ENCODE assay signal across 8 cellular contexts in the genomic region with DNA sequence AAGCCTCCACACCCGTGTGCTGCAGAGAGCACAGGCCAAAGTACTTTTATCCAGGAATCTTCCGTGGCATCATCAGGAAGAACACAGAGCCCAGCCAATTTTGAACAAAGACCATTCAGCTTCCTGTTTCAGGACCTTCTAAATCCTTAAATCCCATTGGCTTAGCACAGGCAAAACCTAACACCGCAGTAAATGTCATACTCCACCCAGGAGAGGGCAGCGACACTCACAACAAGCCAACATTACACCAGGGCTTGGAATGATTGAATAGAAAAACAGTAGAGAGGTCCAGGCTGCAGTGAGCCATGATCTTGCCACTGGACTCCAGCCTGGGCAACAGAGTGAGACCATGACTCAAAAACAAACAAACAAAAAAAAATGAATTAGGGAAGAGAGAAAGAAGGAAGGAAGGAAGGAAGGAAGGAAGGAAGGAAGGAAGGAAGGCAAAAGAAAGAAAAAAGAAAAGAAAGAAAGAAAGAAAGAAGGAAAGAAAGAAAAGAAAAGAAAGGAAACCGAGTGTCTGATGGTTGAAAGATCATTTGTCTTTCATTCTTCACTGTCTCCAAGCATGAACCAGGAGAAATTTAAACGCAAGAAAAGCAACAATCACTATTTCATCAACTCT.
DNase-seq lines count a peak whose midpoint lies in the region; ATAC-seq and TF ChIP-seq lines count a peak whose summit lies in the region.

No MANE protein-coding gene starts in this region.

- no peak overlapping the region for H3K4me3 ChIP-seq in neural progenitor cell
- H3K4me3 ChIP-seq in CD8-positive, alpha-beta T cell (ENCODE audit: low read depth, low read length): no peak overlapping the region

- no peak for ATAC-seq in CD8-positive, alpha-beta T cell
- ATAC-seq in T-helper 17 cell: no peak

- TF ChIP-seq CTCF in neural progenitor cell (IDR thresholded peaks at IDR 0.05): peak; percentile 40
- TF ChIP-seq CTCF in CD8-positive, alpha-beta T cell (IDR thresholded peaks at IDR 0.05): no peak

- no peak overlapping the region for H3K4me2 ChIP-seq in neural progenitor cell

- no peaks in the 10 kb centered on the region for H4K20me1 ChIP-seq in neural progenitor cell (ENCODE audit: low read depth)

- peaks cover 5% of the 10 kb centered on the region for H3K27me3 Mint-ChIP-seq in neural progenitor cell (ENCODE audit: insufficient read depth, low read depth)
- H3K27me3 Mint-ChIP-seq in CD8-positive, alpha-beta T cell (ENCODE audit: low read depth): no peaks in the 10 kb centered on the region
- peaks cover 37% of the 10 kb centered on the region for H3K27me3 Mint-ChIP-seq in T-helper 17 cell

- H3K4me3 Mint-ChIP-seq in neural progenitor cell (no peak overlapping the region), T-helper 17 cell (no peak overlapping the region)
- H3K4me3 Mint-ChIP-seq in CD8-positive, alpha-beta T cell: no peak overlapping the region

- POLR2A ChIA-PET in CD8-positive, alpha-beta T cell (lab: Charles Lee): no interaction called here

- H3K4me1 ChIP-seq in neural progenitor cell: peaks cover 10% of the 10 kb centered on the region
- H3K4me1 ChIP-seq in CD8-positive, alpha-beta T cell (ENCODE audit: insufficient read depth, low read length): no peaks in the 10 kb centered on the region

- H3K79me2 ChIP-seq in neural progenitor cell (ENCODE audit: low read depth): no peaks in the 10 kb centered on the region

- H3K36me3 Mint-ChIP-seq in neural progenitor cell (no peaks in the 10 kb centered on the region), T-helper 17 cell (ENCODE audit: low read depth) (no peaks in the 10 kb centered on the region)
- H3K36me3 Mint-ChIP-seq in CD8-positive, alpha-beta T cell: no peaks in the 10 kb centered on the region

- intact Hi-C loops in CD8-positive, alpha-beta T cell (cut with DNase I, micrococcal nuclease): no loop called here

- H3K27ac Mint-ChIP-seq in neural progenitor cell (no peak overlapping the region), T-helper 17 cell (no peak overlapping the region)
- no peak overlapping the region for H3K27ac Mint-ChIP-seq in CD8-positive, alpha-beta T cell

- H3K9ac ChIP-seq in neural progenitor cell: no peak overlapping the region

- peaks cover 26% of the 10 kb centered on the region for H3K27me3 ChIP-seq in neural progenitor cell
- H3K27me3 ChIP-seq in CD8-positive, alpha-beta T cell (ENCODE audit: insufficient read depth, low read length): no peaks in the 10 kb centered on the region

- DNase-seq in DMS 273 (lab: John Stamatoyannopoulos, UW; ENCODE audit: unreplicated experiment): peak; percentile 64
- DNase-seq in DMS 273 treated with DMSO at 0.1 percent for 48 hours (lab: John Stamatoyannopoulos, UW): no peak
- DNase-seq in HuH-7 (ENCODE audit: low spot score): peak; percentile 89
- DNase-seq in amniotic epithelial cell (ENCODE audit: low read depth): peak; percentile 3
- DNase-seq in neural progenitor cell (ENCODE audit: low spot score): peak; percentile 56
- no peak for DNase-seq in CD8-positive, alpha-beta T cell
- no peak for DNase-seq in NCI-H2081 treated with DMSO at 0.1 percent for 48 hours (lab: John Stamatoyannopoulos, UW)
- no peak for DNase-seq in T-helper 17 cell

- H3K4me1 Mint-ChIP-seq in neural progenitor cell: peaks cover 18% of the 10 kb centered on the region
- peaks cover 4% of the 10 kb centered on the region for H3K4me1 Mint-ChIP-seq in CD8-positive, alpha-beta T cell (ENCODE audit: low read depth)
- peaks cover 3% of the 10 kb centered on the region for H3K4me1 Mint-ChIP-seq in T-helper 17 cell

- H3K27ac ChIP-seq in neural progenitor cell: no peak overlapping the region
- no peak overlapping the region for H3K27ac ChIP-seq in CD8-positive, alpha-beta T cell (ENCODE audit: low read depth, low read length)

- peak overlapping the region; percentile 78 for H2AFZ ChIP-seq in neural progenitor cell (replicated peaks)

- no peaks in the 10 kb centered on the region for H3K36me3 ChIP-seq in neural progenitor cell
- H3K36me3 ChIP-seq in CD8-positive, alpha-beta T cell (ENCODE audit: insufficient read depth, low read length): no peaks in the 10 kb centered on the region

- H3F3A ChIP-seq in neural progenitor cell (ENCODE audit: low read depth): peaks cover 16% of the 10 kb centered on the region

- CTCF ChIA-PET in CD8-positive, alpha-beta T cell (lab: Charles Lee): no interaction called here

- no peaks in the 10 kb centered on the region for H3K9me3 Mint-ChIP-seq in neural progenitor cell
- H3K9me3 Mint-ChIP-seq in CD8-positive, alpha-beta T cell: no peaks in the 10 kb centered on the region

- H3K9me3 ChIP-seq in neural progenitor cell (ENCODE audit: low read depth): no peaks in the 10 kb centered on the region
- H3K9me3 ChIP-seq in CD8-positive, alpha-beta T cell (ENCODE audit: low read length): no peaks in the 10 kb centered on the region
- H3K9me3 ChIP-seq in T-helper 17 cell (ENCODE audit: control insufficient read depth, low read length, poor library complexity, severe bottlenecking): no peaks in the 10 kb centered on the region

Comparison
In these comparisons a context has a peak if more than half of its experiments do, and no peak if none do; other contexts are left out.
1. DNase-seq: peak in DMS 273 (single experiment), HuH-7 (single experiment), amniotic epithelial cell (single experiment) and neural progenitor cell (single experiment); none in DMS 273 treated with DMSO at 0.1 percent for 48 hours (single experiment), CD8-positive, alpha-beta T cell (0 of 7), NCI-H2081 treated with DMSO at 0.1 percent for 48 hours (single experiment) and T-helper 17 cell (0 of 3).